1 cellular context compared by ENCODE assay signal in the genomic region with DNA sequence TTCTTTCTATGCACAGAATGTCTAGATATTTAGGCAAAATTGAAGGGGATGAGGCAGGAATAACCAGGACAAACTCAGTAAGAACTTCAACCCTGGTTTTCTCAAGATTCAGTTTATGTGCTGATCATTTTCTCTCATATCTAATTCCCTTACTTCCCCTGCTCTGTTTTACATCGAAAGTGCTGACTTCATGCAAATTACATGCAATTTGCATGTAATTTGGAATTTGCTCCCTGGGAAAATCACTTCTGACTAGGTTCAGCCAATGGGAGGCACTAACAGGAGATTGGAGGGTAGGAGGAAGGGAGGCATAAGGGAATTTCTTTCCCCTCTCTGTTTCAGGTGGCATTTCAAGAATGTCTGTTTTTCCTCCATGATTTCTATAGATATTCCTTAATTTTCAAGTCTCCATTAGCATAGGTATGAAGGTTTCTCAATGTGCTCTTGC.
TF ChIP-seq lines count a peak whose summit lies in the region.

No MANE protein-coding gene starts in this region.

TF ChIP-seq in GM23338, 12 proteins besides CTCF, POLR2A, EP300 and RAD21:
- TF ChIP-seq, protein P1, sequence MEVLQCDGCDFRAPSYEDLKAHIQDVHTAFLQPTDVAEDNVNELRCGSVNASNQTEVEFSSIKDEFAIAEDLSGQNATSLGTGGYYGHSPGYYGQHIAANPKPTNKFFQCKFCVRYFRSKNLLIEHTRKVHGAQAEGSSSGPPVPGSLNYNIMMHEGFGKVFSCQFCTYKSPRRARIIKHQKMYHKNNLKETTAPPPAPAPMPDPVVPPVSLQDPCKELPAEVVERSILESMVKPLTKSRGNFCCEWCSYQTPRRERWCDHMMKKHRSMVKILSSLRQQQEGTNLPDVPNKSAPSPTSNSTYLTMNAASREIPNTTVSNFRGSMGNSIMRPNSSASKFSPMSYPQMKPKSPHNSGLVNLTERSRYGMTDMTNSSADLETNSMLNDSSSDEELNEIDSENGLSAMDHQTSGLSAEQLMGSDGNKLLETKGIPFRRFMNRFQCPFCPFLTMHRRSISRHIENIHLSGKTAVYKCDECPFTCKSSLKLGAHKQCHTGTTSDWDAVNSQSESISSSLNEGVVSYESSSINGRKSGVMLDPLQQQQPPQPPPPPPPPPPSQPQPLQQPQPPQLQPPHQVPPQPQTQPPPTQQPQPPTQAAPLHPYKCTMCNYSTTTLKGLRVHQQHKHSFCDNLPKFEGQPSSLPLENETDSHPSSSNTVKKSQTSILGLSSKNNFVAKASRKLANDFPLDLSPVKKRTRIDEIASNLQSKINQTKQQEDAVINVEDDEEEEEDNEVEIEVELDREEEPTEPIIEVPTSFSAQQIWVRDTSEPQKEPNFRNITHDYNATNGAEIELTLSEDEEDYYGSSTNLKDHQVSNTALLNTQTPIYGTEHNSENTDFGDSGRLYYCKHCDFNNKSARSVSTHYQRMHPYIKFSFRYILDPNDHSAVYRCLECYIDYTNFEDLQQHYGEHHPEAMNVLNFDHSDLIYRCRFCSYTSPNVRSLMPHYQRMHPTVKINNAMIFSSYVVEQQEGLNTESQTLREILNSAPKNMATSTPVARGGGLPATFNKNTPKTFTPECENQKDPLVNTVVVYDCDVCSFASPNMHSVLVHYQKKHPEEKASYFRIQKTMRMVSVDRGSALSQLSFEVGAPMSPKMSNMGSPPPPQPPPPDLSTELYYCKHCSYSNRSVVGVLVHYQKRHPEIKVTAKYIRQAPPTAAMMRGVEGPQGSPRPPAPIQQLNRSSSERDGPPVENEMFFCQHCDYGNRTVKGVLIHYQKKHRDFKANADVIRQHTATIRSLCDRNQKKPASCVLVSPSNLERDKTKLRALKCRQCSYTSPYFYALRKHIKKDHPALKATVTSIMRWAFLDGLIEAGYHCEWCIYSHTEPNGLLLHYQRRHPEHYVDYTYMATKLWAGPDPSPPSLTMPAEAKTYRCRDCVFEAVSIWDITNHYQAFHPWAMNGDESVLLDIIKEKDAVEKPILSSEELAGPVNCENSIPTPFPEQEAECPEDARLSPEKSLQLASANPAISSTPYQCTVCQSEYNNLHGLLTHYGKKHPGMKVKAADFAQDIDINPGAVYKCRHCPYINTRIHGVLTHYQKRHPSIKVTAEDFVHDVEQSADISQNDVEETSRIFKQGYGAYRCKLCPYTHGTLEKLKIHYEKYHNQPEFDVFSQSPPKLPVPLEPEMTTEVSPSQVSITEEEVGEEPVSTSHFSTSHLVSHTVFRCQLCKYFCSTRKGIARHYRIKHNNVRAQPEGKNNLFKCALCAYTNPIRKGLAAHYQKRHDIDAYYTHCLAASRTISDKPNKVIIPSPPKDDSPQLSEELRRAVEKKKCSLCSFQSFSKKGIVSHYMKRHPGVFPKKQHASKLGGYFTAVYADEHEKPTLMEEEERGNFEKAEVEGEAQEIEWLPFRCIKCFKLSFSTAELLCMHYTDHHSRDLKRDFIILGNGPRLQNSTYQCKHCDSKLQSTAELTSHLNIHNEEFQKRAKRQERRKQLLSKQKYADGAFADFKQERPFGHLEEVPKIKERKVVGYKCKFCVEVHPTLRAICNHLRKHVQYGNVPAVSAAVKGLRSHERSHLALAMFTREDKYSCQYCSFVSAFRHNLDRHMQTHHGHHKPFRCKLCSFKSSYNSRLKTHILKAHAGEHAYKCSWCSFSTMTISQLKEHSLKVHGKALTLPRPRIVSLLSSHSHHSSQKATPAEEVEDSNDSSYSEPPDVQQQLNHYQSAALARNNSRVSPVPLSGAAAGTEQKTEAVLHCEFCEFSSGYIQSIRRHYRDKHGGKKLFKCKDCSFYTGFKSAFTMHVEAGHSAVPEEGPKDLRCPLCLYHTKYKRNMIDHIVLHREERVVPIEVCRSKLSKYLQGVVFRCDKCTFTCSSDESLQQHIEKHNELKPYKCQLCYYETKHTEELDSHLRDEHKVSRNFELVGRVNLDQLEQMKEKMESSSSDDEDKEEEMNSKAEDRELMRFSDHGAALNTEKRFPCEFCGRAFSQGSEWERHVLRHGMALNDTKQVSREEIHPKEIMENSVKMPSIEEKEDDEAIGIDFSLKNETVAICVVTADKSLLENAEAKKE (CRISPR knock-in tag; IDR thresholded peaks at IDR 0.05): no peak
- no peak for TF ChIP-seq JUNB (IDR thresholded peaks at IDR 0.05; ENCODE audit: unreplicated experiment)
